ENCODE assay signal across 7 cellular contexts in the genomic region with DNA sequence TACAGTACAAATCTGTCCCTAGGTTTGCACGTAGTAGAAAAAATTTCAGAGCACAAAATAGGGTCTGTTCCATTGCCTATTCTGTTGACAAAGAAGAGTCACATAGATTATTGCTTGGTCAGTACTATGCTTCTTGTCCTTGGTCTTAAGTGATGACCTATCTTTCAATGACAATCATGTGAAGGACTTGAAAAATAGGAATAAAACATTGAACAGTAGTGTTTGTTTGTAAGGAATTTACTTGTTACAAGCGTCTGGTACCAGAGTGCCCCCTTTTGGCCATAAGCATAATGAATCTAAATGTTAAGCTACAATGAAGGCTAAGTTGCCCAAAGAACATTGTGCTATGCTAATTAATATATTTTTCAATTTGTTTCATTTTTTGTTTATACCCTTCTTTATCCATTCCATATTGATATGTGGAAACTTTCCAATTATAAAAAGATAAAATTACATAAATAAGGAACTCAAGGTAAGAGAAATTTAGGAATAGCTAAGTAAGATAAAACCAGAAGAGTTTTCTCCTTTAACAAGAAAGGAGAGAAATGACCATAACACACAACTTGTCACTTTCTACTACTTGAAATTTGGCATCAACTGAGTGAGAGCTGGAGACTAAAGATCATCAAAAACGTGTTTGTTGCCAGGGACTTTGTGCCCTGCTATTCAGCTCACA.
A peak's percentile ranks its signal among the peaks of the same experiment; 100 is the strongest.
DNase-seq lines count a peak whose midpoint lies in the region; ATAC-seq, FAIRE-seq and TF ChIP-seq lines count a peak whose summit lies in the region.

No MANE protein-coding gene starts in this region.

- no peak overlapping the region for H3K9ac ChIP-seq in keratinocyte (ENCODE audit: control insufficient read depth, extremely low read depth, insufficient read depth, low read length)

- no peak overlapping the region for H3K27ac ChIP-seq in DOHH2 (ENCODE audit: low read depth, low read length)
- no peak overlapping the region for H3K27ac ChIP-seq in adrenal gland
- H3K27ac ChIP-seq in keratinocyte (ENCODE audit: control insufficient read depth, insufficient read depth, low read length), result no peak overlapping the region
- no peak overlapping the region for H3K27ac ChIP-seq in testis

- H3K27me3 ChIP-seq in DOHH2 (ENCODE audit: control insufficient read depth, low read length) (no peaks in the 10 kb centered on the region), adrenal gland (no peaks in the 10 kb centered on the region), keratinocyte (ENCODE audit: control insufficient read depth, extremely low read depth, insufficient read depth, low read length) (no peaks in the 10 kb centered on the region), testis (no peaks in the 10 kb centered on the region)

- peak; percentile 80 for ATAC-seq in GM21529 (IDR thresholded peaks at IDR 0.05; ENCODE audit: unreplicated experiment)
- no peak for ATAC-seq in GM21526 (IDR thresholded peaks at IDR 0.05; ENCODE audit: low FRiP score, unreplicated experiment)

- no peaks in the 10 kb centered on the region for H3K36me3 ChIP-seq in DOHH2 (ENCODE audit: control insufficient read depth, low read length)
- H3K36me3 ChIP-seq in adrenal gland (replicated peaks in 1 of 2), result no peaks in the 10 kb centered on the region
- no peaks in the 10 kb centered on the region for H3K36me3 ChIP-seq in keratinocyte (ENCODE audit: control insufficient read depth in 2 of 2, extremely low read depth in 1 of 2, insufficient read depth in 2 of 2, low read length in 2 of 2)
- H3K36me3 ChIP-seq in testis (ENCODE audit: low read depth, missing control alignments), result no peaks in the 10 kb centered on the region

- DNase-seq in NCI-H2227 treated with DMSO at 0.1 percent for 48 hours (lab: John Stamatoyannopoulos, UW), result peak; percentile 4
- peak in 4 of 7 donors; percentile 21 to 39 (median 28) for DNase-seq in adrenal gland
- DNase-seq in keratinocyte (ENCODE audit: low read depth, low spot score), result no peak
- peak; percentile 52 for DNase-seq in testis

- no peak overlapping the region for H3K4me3 ChIP-seq in DOHH2 (ENCODE audit: low read length)
- H3K4me3 ChIP-seq in adrenal gland, result no peak overlapping the region
- H3K4me3 ChIP-seq in keratinocyte (ENCODE audit: control insufficient read depth in 2 of 3, extremely low read depth in 1 of 3, insufficient read depth in 2 of 3, low read depth in 1 of 3, low read length in 3 of 3), result no peak overlapping the region
- H3K4me3 ChIP-seq in testis, result no peak overlapping the region

- no peaks in the 10 kb centered on the region; the same call in 1 of the 2 replicates for H3K4me1 ChIP-seq in DOHH2 (ENCODE audit: control insufficient read depth, low read length)
- no peaks in the 10 kb centered on the region for H3K4me1 ChIP-seq in adrenal gland (replicated peaks in 1 of 2)
- H3K4me1 ChIP-seq in keratinocyte (ENCODE audit: control insufficient read depth, extremely low read depth, insufficient read depth, low read length), result no peaks in the 10 kb centered on the region
- H3K4me1 ChIP-seq in testis, result no peaks in the 10 kb centered on the region

- TF ChIP-seq CTCF in DOHH2 (IDR thresholded peaks at IDR 0.05; ENCODE audit: low read depth, low read length, poor library complexity, severe bottlenecking) (peak; percentile 77), adrenal gland (IDR thresholded peaks at IDR 0.05) (peak; percentile 29 to 65 (median 57)), keratinocyte (optimal IDR thresholded peaks at IDR 0.05 in 1 of 3, IDR thresholded peaks at IDR 0.05 in 1 of 3, conservative IDR thresholded peaks at IDR 0.05 in 1 of 3; ENCODE audit: extremely low read depth in 1 of 3, insufficient read depth in 2 of 3, low read length in 3 of 3) (peak in 2 of 3 experiments; percentile 50 to 52), testis (IDR thresholded peaks at IDR 0.05) (peak; percentile 36 to 75 (median 58))

- no peaks in the 10 kb centered on the region for H3K9me2 ChIP-seq in DOHH2 (replicated peaks; ENCODE audit: control insufficient read depth, low read length)

- H3K9me3 ChIP-seq in DOHH2 (ENCODE audit: control insufficient read depth, insufficient read depth, low read length) (no peaks in the 10 kb centered on the region), adrenal gland (replicated peaks in 1 of 3) (no peaks in the 10 kb centered on the region), keratinocyte (ENCODE audit: control insufficient read depth, low read depth, low read length) (no peaks in the 10 kb centered on the region), testis (no peaks in the 10 kb centered on the region)

- H3K4me2 ChIP-seq in DOHH2 (ENCODE audit: low read length) (no peak overlapping the region), keratinocyte (ENCODE audit: control insufficient read depth, extremely low read depth, insufficient read depth, low read depth, low read length) (no peak overlapping the region)

- H4K20me1 ChIP-seq in DOHH2 (ENCODE audit: control insufficient read depth, insufficient read depth, low read depth, low read length), result no peaks in the 10 kb centered on the region
- H4K20me1 ChIP-seq in keratinocyte (ENCODE audit: control insufficient read depth, extremely low read depth, insufficient read depth, low read length), result no peaks in the 10 kb centered on the region

- H3K79me2 ChIP-seq in DOHH2 (ENCODE audit: control insufficient read depth, low read length) (no peaks in the 10 kb centered on the region), keratinocyte (ENCODE audit: control insufficient read depth, insufficient read depth, low read length) (no peaks in the 10 kb centered on the region)

- FAIRE-seq in keratinocyte (lab: Jason Lieb, UNC), result peak; percentile 20

- 27 to 40% (median 29%) methylated on average over 3 of the region's 3 CpGs for WGBS in adrenal gland, 4 donors
- 30 to 46% methylated on average over 3 of the region's 3 CpGs for WGBS in testis, 2 donors

- H2AFZ ChIP-seq in keratinocyte (ENCODE audit: control insufficient read depth, low read length), result no peak overlapping the region

- TF ChIP-seq POLR2A in adrenal gland (IDR thresholded peaks at IDR 0.05), result no peak
- no peak for TF ChIP-seq POLR2A in testis (IDR thresholded peaks at IDR 0.05)

- H3K9me1 ChIP-seq in keratinocyte (ENCODE audit: control insufficient read depth, extremely low read depth, insufficient read depth, low read length), result no peaks in the 10 kb centered on the region

- H3F3A ChIP-seq in DOHH2 (ENCODE audit: control insufficient read depth, insufficient read depth), result no peaks in the 10 kb centered on the region

- intact Hi-C loops in adrenal gland (cut with DNase I) (loop anchor here in 1 of 2 donors (5.0 kb wide), 1 partner anchor 273 kb away; no protein-coding TSS in a partner anchor), testis (cut with DNase I; ENCODE audit: low total_unique reads) (no loop called here)

- dilution Hi-C loops in keratinocyte (cut with MboI; ENCODE audit: extremely low pct_ligation_motif_present, low sequenced_read_pairs), result loop anchor here (25.0 kb wide), 1 partner anchor 253 kb away; no protein-coding TSS in a partner anchor
